In the genomic region with DNA sequence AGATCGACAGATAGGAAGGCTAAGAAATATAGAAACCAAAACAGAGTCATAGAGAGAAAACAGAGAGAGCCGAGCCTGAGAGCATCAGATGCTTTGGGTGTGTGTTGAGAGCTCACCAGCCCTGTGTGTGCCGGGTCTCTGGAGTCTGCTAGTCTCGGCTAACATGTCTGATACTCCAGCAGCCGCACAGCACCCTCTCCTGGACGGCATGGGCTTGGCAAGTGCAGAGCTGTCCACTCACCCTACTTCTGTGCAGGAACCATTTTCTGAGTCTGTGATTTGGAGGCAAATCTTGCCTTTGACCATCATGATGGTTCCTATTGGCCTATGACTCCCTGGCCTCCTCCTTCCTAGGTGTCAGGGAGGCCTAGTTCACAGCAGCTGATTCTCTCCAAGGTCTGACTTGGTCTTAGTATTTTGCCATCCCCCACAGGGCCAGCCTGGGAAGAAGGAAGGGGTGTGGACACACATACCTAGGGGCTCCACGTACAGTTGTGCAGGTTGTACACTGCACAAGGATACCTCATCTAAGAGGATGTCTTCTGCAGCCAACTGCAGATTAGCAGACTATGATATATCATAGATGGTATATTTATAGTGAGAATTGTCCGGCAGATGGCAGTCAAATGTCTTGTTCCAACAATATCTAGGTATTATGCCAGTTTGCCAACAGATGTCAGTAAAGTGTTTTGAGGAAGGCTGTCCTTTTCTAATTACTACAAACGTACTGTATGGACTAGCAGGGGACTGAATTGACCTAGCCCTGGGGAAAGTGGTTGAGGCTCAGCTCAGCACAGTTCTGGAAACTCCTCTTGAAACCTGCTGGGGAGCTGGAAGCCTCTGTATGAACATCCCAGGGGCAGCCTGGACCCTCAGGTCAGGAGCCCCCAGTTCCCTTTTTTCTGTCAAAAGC, we compare ENCODE assay signal across 8 cellular contexts. TPM values are rescaled to one million over a fixed set of nuclear protein-coding genes. Genes with fewer than 3 reads are reported as not detected.
DNase-seq lines count a peak whose midpoint lies in the region; ATAC-seq and TF ChIP-seq lines count a peak whose summit lies in the region.

No MANE protein-coding gene starts in this region.

- ATAC-seq in GM18517 (IDR thresholded peaks at IDR 0.05; ENCODE audit: unreplicated experiment) (peak; percentile 81), HG03045 (IDR thresholded peaks at IDR 0.05; ENCODE audit: unreplicated experiment) (peak; percentile 89)

- no peaks in the 10 kb centered on the region for H3K27me3 ChIP-seq in ascending aorta
- H3K27me3 ChIP-seq in skeletal muscle satellite cell (ENCODE audit: control insufficient read depth, insufficient read depth, low read length), result peaks cover 3% of the 10 kb centered on the region

- peak; percentile 64 for DNase-seq in 8988T
- peak; percentile 86 to 89 for DNase-seq in NCI-H2081 (lab: John Stamatoyannopoulos, UW)
- peak; percentile 82 for DNase-seq in T-helper 9 cell
- DNase-seq in ascending aorta (ENCODE audit: low spot score in 2 of 2), result peak; percentile 64 to 95
- peak in 50 of 51 donors; percentile 18 to 96 (median 86) for DNase-seq in hypothalamus (lab: John Stamatoyannopoulos, UW)

- intact Hi-C loops in ascending aorta (cut with DNase I), result loop anchor here (1.0 to 5.0 kb wide), 6 partner anchors 32 to 252 kb away; a partner anchor contains a TSS

- peaks cover 0 to 2% of the 10 kb centered on the region in 2 donors for H3K4me1 ChIP-seq in ascending aorta
- H3K4me1 ChIP-seq in skeletal muscle satellite cell (ENCODE audit: control insufficient read depth, insufficient read depth, low read length), result peaks cover 3% of the 10 kb centered on the region

- peak; percentile 83 to 91 (median 86) for TF ChIP-seq CTCF in ascending aorta (IDR thresholded peaks at IDR 0.05)

- no peak overlapping the region for H3K4me3 ChIP-seq in ascending aorta
- no peak overlapping the region for H3K4me3 ChIP-seq in skeletal muscle satellite cell (ENCODE audit: low read length)

- H3K27ac ChIP-seq in ascending aorta, result peak overlapping the region; percentile 32 to 63

- H3K9me3 ChIP-seq in ascending aorta (no peaks in the 10 kb centered on the region), skeletal muscle satellite cell (replicated peaks; ENCODE audit: low read length) (no peaks in the 10 kb centered on the region)

- H3K4me2 ChIP-seq in skeletal muscle satellite cell (ENCODE audit: low read length), result peak overlapping the region; percentile 38

- H3K36me3 ChIP-seq in ascending aorta, result no peaks in the 10 kb centered on the region
- H3K36me3 ChIP-seq in skeletal muscle satellite cell (ENCODE audit: insufficient read depth, low read length), result no peaks in the 10 kb centered on the region

- H3K9ac ChIP-seq in skeletal muscle satellite cell (ENCODE audit: low read depth, low read length), result no peak overlapping the region

RNA-seq across cellular contexts. Expression of a gene that starts 13.0 kb away (rescaled TPM):
- total RNA-seq in ascending aorta, result 49.4 TPM
- not detected in 2 replicates for total RNA-seq in skeletal muscle satellite cell (2012; rRNA removed)

RNA-seq across cellular contexts. Expression of a gene that starts 32.4 kb away (rescaled TPM):
- 175 TPM for total RNA-seq in ascending aorta
- total RNA-seq in skeletal muscle satellite cell (2012; rRNA removed), result 161 and 181 TPM in 2 replicates
